In genomic region chr10:43408331-43408709, GRCh38 we compare ENCODE assay signal across 8 cellular contexts. TPM values are rescaled to one million over a fixed set of nuclear protein-coding genes. Genes with fewer than 3 reads are reported as not detected.
DNase-seq lines count a peak whose midpoint lies in the region; ATAC-seq and TF ChIP-seq lines count a peak whose summit lies in the region.

No MANE protein-coding gene starts in this region.

- DNase-seq in activated naive CD4-positive, alpha-beta T cell treated with anti-CD3 and anti-CD28 coated beads for 36 hours = no peak
- DNase-seq in activated naive CD4-positive, alpha-beta T cell (lab: John Stamatoyannopoulos, UW) = no peak
- DNase-seq in hepatocyte (ENCODE audit: low spot score) (no peak), ecto neural progenitor cell (ENCODE audit: low spot score) (no peak), SKM-1 (lab: John Stamatoyannopoulos, UW; ENCODE audit: unreplicated experiment) (no peak), NCI-H2196 treated with DMSO at 0.1 percent for 48 hours (lab: John Stamatoyannopoulos, UW; ENCODE audit: unreplicated experiment) (no peak)
- DNase-seq in stimulated activated naive B cell treated with anti-CD40 and anti-IgM and Interleukin-4, amounts not matched to agents 10 μg/mL and 1 μg/mL and 100 μg/mL, for 72 hours = no peak

- ATAC-seq in stimulated activated naive B cell treated with anti-CD40 and anti-IgM and Interleukin-4, amounts not matched to agents 10 μg/mL and 1 μg/mL and 100 μg/mL, for 72 hours (replicated peaks) = peak in 1 of 2 donors; percentile 1

- 2% methylated on average over 9 of the region's 31 CpGs for WGBS in hepatocyte (ENCODE audit: low lambda C conversion rate, missing lambda C conversion rate)

- CTCF ChIA-PET in activated naive CD4-positive, alpha-beta T cell treated with anti-CD3 and anti-CD28 coated beads for 36 hours (lab: Charles Lee) = no interaction called here

- H3K9me3 Mint-ChIP-seq in activated naive CD4-positive, alpha-beta T cell treated with anti-CD3 and anti-CD28 coated beads for 36 hours = no peaks in the 10 kb centered on the region
- H3K9me3 Mint-ChIP-seq in stimulated activated naive B cell treated with anti-CD40 and anti-IgM and Interleukin-4, amounts not matched to agents 10 μg/mL and 1 μg/mL and 100 μg/mL, for 72 hours = no peaks in the 10 kb centered on the region

- H3K27me3 ChIP-seq in hepatocyte = no peaks in the 10 kb centered on the region

- peak overlapping the region; percentile 93 for H3K4me2 ChIP-seq in hepatocyte

- H3K4me3 ChIP-seq in WI38 (ENCODE audit: low read depth, low read length) (peak overlapping the region; percentile 76), hepatocyte (peak overlapping the region; percentile 68)

- no peak overlapping the region for H2AFZ ChIP-seq in hepatocyte

- no peaks in the 10 kb centered on the region for H3K36me3 ChIP-seq in hepatocyte (replicated peaks; ENCODE audit: insufficient read depth, low read depth)

- H3K4me1 Mint-ChIP-seq in activated naive CD4-positive, alpha-beta T cell treated with anti-CD3 and anti-CD28 coated beads for 36 hours (ENCODE audit: low read depth) = peaks cover 26% of the 10 kb centered on the region
- H3K4me1 Mint-ChIP-seq in stimulated activated naive B cell treated with anti-CD40 and anti-IgM and Interleukin-4, amounts not matched to agents 10 μg/mL and 1 μg/mL and 100 μg/mL, for 72 hours = peaks cover 15 to 52% of the 10 kb centered on the region in 2 donors

- intact Hi-C loops in activated naive CD4-positive, alpha-beta T cell treated with anti-CD3 and anti-CD28 coated beads for 36 hours (cut with micrococcal nuclease) = loop anchor here (5.0 to 10.0 kb wide), 2 partner anchors 406 to 771 kb away; partner anchors contain the start of gene ZNF33B

- H3K79me2 ChIP-seq in hepatocyte = peaks cover 45% of the 10 kb centered on the region

- peaks cover 47% of the 10 kb centered on the region for H3K36me3 Mint-ChIP-seq in activated naive CD4-positive, alpha-beta T cell treated with anti-CD3 and anti-CD28 coated beads for 36 hours (ENCODE audit: low read depth)
- peaks cover 28 to 36% of the 10 kb centered on the region in 2 donors for H3K36me3 Mint-ChIP-seq in stimulated activated naive B cell treated with anti-CD40 and anti-IgM and Interleukin-4, amounts not matched to agents 10 μg/mL and 1 μg/mL and 100 μg/mL, for 72 hours

- no peaks in the 10 kb centered on the region for H3K9me2 ChIP-seq in hepatocyte (replicated peaks; ENCODE audit: insufficient read depth)

- no peaks in the 10 kb centered on the region for H3K9me3 ChIP-seq in hepatocyte (ENCODE audit: low read depth)

- TF ChIP-seq CTCF in WI38 (IDR thresholded peaks at IDR 0.05; ENCODE audit: low read depth, low read length) (no peak), hepatocyte (IDR thresholded peaks at IDR 0.05; ENCODE audit: poor library complexity) (no peak)

- peak overlapping the region; percentile 88 for H3K4me3 Mint-ChIP-seq in activated naive CD4-positive, alpha-beta T cell treated with anti-CD3 and anti-CD28 coated beads for 36 hours
- H3K4me3 Mint-ChIP-seq in stimulated activated naive B cell treated with anti-CD40 and anti-IgM and Interleukin-4, amounts not matched to agents 10 μg/mL and 1 μg/mL and 100 μg/mL, for 72 hours = peak overlapping the region; percentile 94 to 96

- no peaks in the 10 kb centered on the region for H3K27me3 Mint-ChIP-seq in activated naive CD4-positive, alpha-beta T cell treated with anti-CD3 and anti-CD28 coated beads for 36 hours (ENCODE audit: low read depth)
- H3K27me3 Mint-ChIP-seq in stimulated activated naive B cell treated with anti-CD40 and anti-IgM and Interleukin-4, amounts not matched to agents 10 μg/mL and 1 μg/mL and 100 μg/mL, for 72 hours = no peaks in the 10 kb centered on the region

- peaks cover 41% of the 10 kb centered on the region for H4K20me1 ChIP-seq in hepatocyte (ENCODE audit: insufficient read depth, poor library complexity, severe bottlenecking)

- H3K27ac Mint-ChIP-seq in activated naive CD4-positive, alpha-beta T cell treated with anti-CD3 and anti-CD28 coated beads for 36 hours = peak overlapping the region; percentile 96
- H3K27ac Mint-ChIP-seq in stimulated activated naive B cell treated with anti-CD40 and anti-IgM and Interleukin-4, amounts not matched to agents 10 μg/mL and 1 μg/mL and 100 μg/mL, for 72 hours = peak overlapping the region; percentile 99

- peaks cover 18% of the 10 kb centered on the region for H3K4me1 ChIP-seq in hepatocyte (ENCODE audit: insufficient read depth)

- peak overlapping the region; percentile 97 for H3K27ac ChIP-seq in hepatocyte

RNA-seq across cellular contexts. Expression of gene HNRNPF, which starts 0.7 kb away (rescaled TPM):
- 100 to 1,000 TPM; 379 to 383 TPM for total RNA-seq in activated naive CD4-positive, alpha-beta T cell treated with anti-CD3 and anti-CD28 coated beads for 36 hours
- 186 and 217 TPM in 2 replicates for total RNA-seq in hepatocyte
- polyA plus RNA-seq in hepatocyte = 117 and 134 TPM in 2 replicates

RNA-seq across cellular contexts. Expression of gene ZNF487, which starts 28.6 kb away (rescaled TPM):
- total RNA-seq in activated naive CD4-positive, alpha-beta T cell treated with anti-CD3 and anti-CD28 coated beads for 36 hours = 1 to 10 TPM; 2.3 to 2.7 TPM
- total RNA-seq in hepatocyte = 8.1 and 9.3 TPM in 2 replicates
- polyA plus RNA-seq in hepatocyte = 5.6 and 8.9 TPM in 2 replicates

RNA-seq across cellular contexts. Expression of gene FXYD4, which starts 36.9 kb away (rescaled TPM):
- total RNA-seq in activated naive CD4-positive, alpha-beta T cell treated with anti-CD3 and anti-CD28 coated beads for 36 hours = not detected
- 0.80 TPM in 1 of 2 replicates, not detected in the other for total RNA-seq in hepatocyte
- 0.19 and 4.8 TPM in 2 replicates for polyA plus RNA-seq in hepatocyte
